Comparison of ENCODE assay signal across 8 cellular contexts in the genomic region with DNA sequence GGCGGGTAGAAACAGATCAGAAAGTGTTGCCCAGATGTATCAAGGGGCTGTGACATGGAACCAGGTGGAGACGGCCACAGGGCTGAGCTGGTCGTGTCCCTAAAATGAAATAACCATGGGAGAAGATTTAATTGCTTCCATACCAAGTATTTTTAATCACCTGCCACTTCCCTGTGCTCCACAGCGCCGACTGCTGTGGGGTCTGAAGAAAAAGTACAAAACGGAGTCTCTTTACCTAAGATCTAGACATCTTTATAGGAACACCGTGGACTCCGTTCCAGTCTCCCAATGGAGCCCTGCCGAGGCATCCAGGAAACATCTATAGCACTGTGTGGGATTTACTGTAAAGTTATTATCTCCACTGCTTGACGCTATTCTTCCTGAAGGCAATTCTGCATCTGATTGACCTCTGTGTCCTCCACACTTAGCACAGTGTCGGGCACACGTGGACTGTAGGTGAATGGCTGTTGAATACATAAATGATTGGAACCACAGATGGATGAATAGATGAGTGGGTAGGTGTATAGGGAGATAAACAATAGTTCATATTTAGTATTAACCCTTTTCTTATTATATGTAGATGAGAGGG. TPM values are rescaled to one million over a fixed set of nuclear protein-coding genes. Genes with fewer than 3 reads are reported as not detected.
DNase-seq lines count a peak whose midpoint lies in the region; ATAC-seq and TF ChIP-seq lines count a peak whose summit lies in the region.

No MANE protein-coding gene starts in this region.

- no peaks in the 10 kb centered on the region for H3K9me3 ChIP-seq in lung (ENCODE audit: control insufficient read depth in 2 of 2, insufficient read depth in 1 of 2, low read length in 1 of 2)

- H3K4me1 ChIP-seq in lung (ENCODE audit: control insufficient read depth in 2 of 2, insufficient read depth in 2 of 2, low read length in 2 of 2), result peaks cover 0 to 4% of the 10 kb centered on the region in 2 donors

- no peaks in the 10 kb centered on the region for H3K36me3 ChIP-seq in lung (ENCODE audit: control insufficient read depth in 2 of 2, insufficient read depth in 2 of 2, low read length in 2 of 2)

- ATAC-seq in HG03439 (IDR thresholded peaks at IDR 0.05; ENCODE audit: unreplicated experiment) (peak; percentile 53), lung (ENCODE audit: insufficient read depth, low FRiP score) (no peak), GM19452 (IDR thresholded peaks at IDR 0.05; ENCODE audit: unreplicated experiment) (no peak), GM21528 (IDR thresholded peaks at IDR 0.05; ENCODE audit: low FRiP score, unreplicated experiment) (no peak), HG03025 (IDR thresholded peaks at IDR 0.05; ENCODE audit: low FRiP score, unreplicated experiment) (no peak), GM18519 (IDR thresholded peaks at IDR 0.05; ENCODE audit: low FRiP score, unreplicated experiment) (no peak)

- peak; percentile 51 for DNase-seq in GM12865 (ENCODE audit: low read depth)
- peak; percentile 13 for DNase-seq in activated naive CD4-positive, alpha-beta T cell treated with Interleukin-2 at 50 U/mL for 16 hours
- DNase-seq in lung (ENCODE audit: low spot score), result no peak

- H3K4me3 ChIP-seq in GM12865 (ENCODE audit: low read depth, low read length) (no peak overlapping the region), lung (no peak overlapping the region)

- H3K27ac ChIP-seq in lung (ENCODE audit: low read depth in 1 of 2, low read length in 1 of 2), result no peak overlapping the region

- 43 to 53% methylated on average over 12 of the region's 12 CpGs for WGBS in lung, 2 donors

- H3K27me3 ChIP-seq in lung (ENCODE audit: control insufficient read depth, insufficient read depth), result no peaks in the 10 kb centered on the region

- TF ChIP-seq CTCF in GM12865 (IDR thresholded peaks at IDR 0.05; ENCODE audit: insufficient read depth, low read depth, low read length, missing control alignments) (peak; percentile 60), lung (IDR thresholded peaks at IDR 0.05; ENCODE audit: control extremely low read depth, extremely low read depth) (peak; percentile 26)

RNA-seq across cellular contexts. Expression of a gene that starts 21.6 kb away (rescaled TPM):
- 10 to 100 TPM; 61.4 to 93.6 TPM for total RNA-seq in lung
- polyA plus RNA-seq in lung, result 100 to 1,000 TPM; 132 to 170 TPM
